1 cellular context compared by ENCODE assay signal in genomic region chr6:147468634-147469033, GRCh38.
TF ChIP-seq lines count a peak whose summit lies in the region.

No MANE protein-coding gene starts in this region.

TF ChIP-seq in H1, 55 proteins besides CTCF, POLR2A, EP300 and RAD21 (continued from another document):
- TF ChIP-seq SIN3A (conservative IDR thresholded peaks at IDR 0.05 in 1 of 2, IDR thresholded peaks at IDR 0.05 in 1 of 2; ENCODE audit: low read depth in 1 of 2, low read length in 2 of 2) (no peak), ZNF274 (IDR thresholded peaks at IDR 0.05; ENCODE audit: borderline replicate concordance, extremely low read depth, low read length) (no peak), CTBP2 (IDR thresholded peaks at IDR 0.05; ENCODE audit: borderline replicate concordance, insufficient read depth, insufficient read length, low read length) (no peak), BACH1 (IDR thresholded peaks at IDR 0.05; ENCODE audit: low read length) (no peak), CBX8 (IDR thresholded peaks at IDR 0.05; ENCODE audit: borderline replicate concordance, low read depth, low read length) (no peak), SP1 (IDR thresholded peaks at IDR 0.05; ENCODE audit: low read depth, low read length) (no peak), TEAD4 (IDR thresholded peaks at IDR 0.05; ENCODE audit: low read depth, low read length) (no peak), TBP (IDR thresholded peaks at IDR 0.05; ENCODE audit: low read depth, low read length) (no peak), TCF12 (IDR thresholded peaks at IDR 0.05; ENCODE audit: low read depth, low read length) (no peak), MAX (IDR thresholded peaks at IDR 0.05) (no peak), YY1 (IDR thresholded peaks at IDR 0.05; ENCODE audit: low read depth, low read length) (no peak)
